Comparison of ENCODE assay signal across 22 cellular contexts in genomic region chrX:132831336-132831973, GRCh38.
DNase-seq lines count a peak whose midpoint lies in the region; ATAC-seq and TF ChIP-seq lines count a peak whose summit lies in the region.
"Had no signal": no experiment of that assay in that cellular context is flagged by ENCODE, and none has a peak within 500 bp of the region (broad histone marks: within the 10 kb centered on the region; RNA-seq: fewer than 3 reads in every experiment).

No MANE protein-coding gene starts in this region.

- H3K4me3 ChIP-seq in right atrium auricular region (no peak overlapping the region), uterus (no peak overlapping the region), Peyer's patch (no peak overlapping the region)
- H3K4me3 ChIP-seq: BLaER1, GM23338 had no signal

- TF ChIP-seq POLR2A in uterus (IDR thresholded peaks at IDR 0.05) = no peak
- TF ChIP-seq POLR2A in Peyer's patch (IDR thresholded peaks at IDR 0.05) = no peak

- intact Hi-C loops in left ventricle myocardium superior (cut with micrococcal nuclease) (no loop called here), uterus (cut with DNase I; ENCODE audit: low total_unique reads) (no loop called here), left colon (cut with DNase I, micrococcal nuclease) (no loop called here)

- peak; percentile 39 for ATAC-seq in left ventricle myocardium superior
- no peak for ATAC-seq in left colon
- ATAC-seq: GM23338, PC-3 had no signal

- H3K27me3 Mint-ChIP-seq in brain = no peaks in the 10 kb centered on the region
- no peaks in the 10 kb centered on the region for H3K27me3 Mint-ChIP-seq in nephron progenitor cell (ENCODE audit: low read depth, poor library complexity)
- H3K27me3 Mint-ChIP-seq: CD4-positive, CD25-positive, alpha-beta regulatory T cell had no signal

- no peaks in the 10 kb centered on the region for H3K9me3 Mint-ChIP-seq in brain
- H3K9me3 Mint-ChIP-seq in nephron progenitor cell = no peaks in the 10 kb centered on the region
- H3K9me3 Mint-ChIP-seq: CD4-positive, CD25-positive, alpha-beta regulatory T cell; GM23338; H9; HFFc6 had no signal

- H3K4me3 Mint-ChIP-seq in brain = no peak overlapping the region
- no peak overlapping the region for H3K4me3 Mint-ChIP-seq in nephron progenitor cell
- H3K4me3 Mint-ChIP-seq: CD4-positive, CD25-positive, alpha-beta regulatory T cell; GM23338; H9; HFFc6 had no signal

- no peak for TF ChIP-seq CTCF in right atrium auricular region (IDR thresholded peaks at IDR 0.05)
- TF ChIP-seq CTCF in brain (conservative IDR thresholded peaks at IDR 0.05) = no peak
- TF ChIP-seq CTCF in nephron progenitor cell (IDR thresholded peaks at IDR 0.05) = no peak
- no peak for TF ChIP-seq CTCF in uterus (IDR thresholded peaks at IDR 0.05)
- TF ChIP-seq CTCF in Peyer's patch (IDR thresholded peaks at IDR 0.05) = no peak

- H3K27me3 ChIP-seq in right atrium auricular region (no peaks in the 10 kb centered on the region), uterus (peaks cover 0 to 6% of the 10 kb centered on the region in 2 donors), Peyer's patch (no peaks in the 10 kb centered on the region)

- H3K27ac ChIP-seq in right atrium auricular region (no peak overlapping the region), uterus (peak overlapping the region; percentile 31 to 45), Peyer's patch (no peak overlapping the region)
- H3K27ac ChIP-seq: BLaER1 had no signal

- H3K36me3 Mint-ChIP-seq in brain = no peaks in the 10 kb centered on the region
- no peaks in the 10 kb centered on the region for H3K36me3 Mint-ChIP-seq in nephron progenitor cell (ENCODE audit: low read depth)
- H3K36me3 Mint-ChIP-seq: CD4-positive, CD25-positive, alpha-beta regulatory T cell had no signal

- H3K27ac Mint-ChIP-seq in brain = peak overlapping the region in 3 of 5 experiments; percentile 17 to 83 (median 72)
- peak overlapping the region; percentile 74 for H3K27ac Mint-ChIP-seq in nephron progenitor cell
- H3K27ac Mint-ChIP-seq: CD4-positive, CD25-positive, alpha-beta regulatory T cell; GM23338; HFFc6 had no signal

- no peaks in the 10 kb centered on the region for H3K9me3 ChIP-seq in right atrium auricular region
- no peaks in the 10 kb centered on the region for H3K9me3 ChIP-seq in uterus
- H3K9me3 ChIP-seq in Peyer's patch = no peaks in the 10 kb centered on the region
- H3K9me3 ChIP-seq: BLaER1 had no signal

- H3K4me1 ChIP-seq in right atrium auricular region (no peaks in the 10 kb centered on the region), uterus (no peaks in the 10 kb centered on the region), Peyer's patch (no peaks in the 10 kb centered on the region)
- H3K4me1 ChIP-seq: BLaER1 had no signal

- H3K36me3 ChIP-seq in right atrium auricular region = no peaks in the 10 kb centered on the region
- peaks cover 0 to 2% of the 10 kb centered on the region in 2 donors for H3K36me3 ChIP-seq in uterus
- no peaks in the 10 kb centered on the region for H3K36me3 ChIP-seq in Peyer's patch
- H3K36me3 ChIP-seq: BLaER1 had no signal

- peaks cover 72% of the 10 kb centered on the region for H3K4me1 Mint-ChIP-seq in brain
- H3K4me1 Mint-ChIP-seq in nephron progenitor cell = peaks cover 69% of the 10 kb centered on the region
- H3K4me1 Mint-ChIP-seq: CD4-positive, CD25-positive, alpha-beta regulatory T cell had no signal

- no peak for DNase-seq in left ventricle myocardium superior
- no peak for DNase-seq in right atrium auricular region (ENCODE audit: low spot score)
- no peak for DNase-seq in nephron progenitor cell
- no peak for DNase-seq in uterus
- no peak for DNase-seq in NCI-H82 (lab: John Stamatoyannopoulos, UW)
- DNase-seq in left colon = no peak
- no peak for DNase-seq in Peyer's patch
- DNase-seq: CD4-positive, CD25-positive, alpha-beta regulatory T cell; H9; HFFc6; KBM-7; NCI-H1048; NCI-H1436; NCI-H187; NCI-H2081 treated with DMSO at 0.1 percent for 48 hours; NCI-H748 treated with DMSO at 0.1 percent for 48 hours; NK-92 treated with Interleukin-12 subunit alpha and Interleukin-12 subunit beta, amount 100 ng/mL, for 24 hours; PC-3; Right ventricle myocardium superior had no signal

Comparison
In these comparisons a context has a peak if more than half of its experiments do, and no peak if none do; other contexts are left out.
1. H3K27ac ChIP-seq: peak in uterus (2 of 2); none in right atrium auricular region (0 of 2) and Peyer's patch (0 of 4).